In genomic region chr3:180678231-180678630, GRCh38 we compare ENCODE assay signal across 18 cellular contexts. TPM values are rescaled to one million over a fixed set of nuclear protein-coding genes. Genes with fewer than 3 reads are reported as not detected.
DNase-seq lines count a peak whose midpoint lies in the region; ATAC-seq, FAIRE-seq and TF ChIP-seq lines count a peak whose summit lies in the region.
"Had no signal": no experiment of that assay in that cellular context is flagged by ENCODE, and none has a peak within 500 bp of the region (broad histone marks: within the 10 kb centered on the region; RNA-seq: fewer than 3 reads in every experiment).

No MANE protein-coding gene starts in this region.

- no peak overlapping the region for H2AFZ ChIP-seq in H9 (ENCODE audit: low read length)

- H4K8ac ChIP-seq in H9 (replicated peaks; ENCODE audit: insufficient read length, low read depth, low read length), result no peak overlapping the region

- no peaks in the 10 kb centered on the region for H3K9me3 ChIP-seq in H9 (ENCODE audit: control insufficient read depth, low read depth, low read length)
- H3K9me3 ChIP-seq: mucosa of descending colon, right lobe of liver had no signal

- H2BK15ac ChIP-seq in H9 (ENCODE audit: low read depth, low read length), result no peak overlapping the region

- H3K27ac Mint-ChIP-seq in H9, result no peak overlapping the region
- H3K27ac Mint-ChIP-seq in WTC11, result no peak overlapping the region
- peak overlapping the region in 1 of 10 donors; percentile 29 for H3K27ac Mint-ChIP-seq in naive thymus-derived CD8-positive, alpha-beta T cell

- no peak overlapping the region for H3K56ac ChIP-seq in H9 (ENCODE audit: insufficient read length, low read depth, low read length)

- H3K36me3 Mint-ChIP-seq in H9 (ENCODE audit: insufficient read depth in 1 of 3, low read depth in 3 of 3) (no peaks in the 10 kb centered on the region; a peak in 1 of 7 replicates), WTC11 (no peaks in the 10 kb centered on the region)
- no peaks in the 10 kb centered on the region for H3K36me3 Mint-ChIP-seq in naive thymus-derived CD8-positive, alpha-beta T cell

- H3K23me2 ChIP-seq in H9 (ENCODE audit: insufficient read length, low read depth, low read length, poor library complexity, severe bottlenecking), result peaks cover 6% of the 10 kb centered on the region

- no peaks in the 10 kb centered on the region for H3K79me1 ChIP-seq in H9 (ENCODE audit: insufficient read depth, low read depth, low read length, poor library complexity, severe bottlenecking)

- H3K9me3 Mint-ChIP-seq in H9 (peaks cover 0 to 2% of the 10 kb centered on the region in 2 experiments; a peak in 1 of 5 replicates), WTC11 (no peaks in the 10 kb centered on the region)
- H3K9me3 Mint-ChIP-seq in naive thymus-derived CD8-positive, alpha-beta T cell, result peaks cover 0 to 8% (median 0%) of the 10 kb centered on the region in 9 donors

- H3K9ac ChIP-seq in H9 (ENCODE audit: extremely low read depth, insufficient read length, low read length), result no peak overlapping the region

- no peak overlapping the region for H2BK120ac ChIP-seq in H9 (ENCODE audit: low read depth, low read length, poor library complexity, severe bottlenecking)

- H2BK12ac ChIP-seq in H9 (ENCODE audit: insufficient read length, low read depth, low read length), result no peak overlapping the region

- H4K20me1 ChIP-seq in H9 (ENCODE audit: control insufficient read depth, insufficient read depth, insufficient read length), result no peaks in the 10 kb centered on the region

- no peaks in the 10 kb centered on the region for H3K4me1 ChIP-seq in H9 (ENCODE audit: insufficient read depth, low read length)

- no peak overlapping the region for H2AK5ac ChIP-seq in H9 (ENCODE audit: insufficient read length, low read length)

- POLR2A ChIA-PET in GM10248 (lab: Yijun Ruan, JAX), result no interaction called here
- POLR2A ChIA-PET in WTC11 (lab: Charles Lee), result no interaction called here
- POLR2A ChIA-PET in naive thymus-derived CD8-positive, alpha-beta T cell (lab: Charles Lee), result interaction anchor here (0.8 kb wide), 1 partner anchor 608 kb away, joined by 3 read pairs; no protein-coding TSS in a partner anchor

- H3K27me3 ChIP-seq in H9 (ENCODE audit: insufficient read depth, low read length), result no peaks in the 10 kb centered on the region
- H3K27me3 ChIP-seq: right lobe of liver had no signal

- no peak overlapping the region for H3K23ac ChIP-seq in H9 (ENCODE audit: insufficient read length, low read depth, low read length)

- H3K4me1 Mint-ChIP-seq in H9, result peaks cover 8 to 10% of the 10 kb centered on the region in 2 experiments
- no peaks in the 10 kb centered on the region for H3K4me1 Mint-ChIP-seq in WTC11
- peaks cover 6 to 25% (median 18%) of the 10 kb centered on the region in 4 donors for H3K4me1 Mint-ChIP-seq in naive thymus-derived CD8-positive, alpha-beta T cell

- no peak for TF ChIP-seq POLR2A in H54 (IDR thresholded peaks at IDR 0.05; ENCODE audit: low read depth, low read length)

- H3K4me3 Mint-ChIP-seq in H9 (peak overlapping the region; percentile 89 to 98), WTC11 (peak overlapping the region; percentile 99)
- H3K4me3 Mint-ChIP-seq in naive thymus-derived CD8-positive, alpha-beta T cell, result peak overlapping the region in 7 of 10 donors; percentile 5 to 87 (median 40)

- CTCF ChIA-PET in GM10248 (lab: Yijun Ruan, JAX) (interaction anchor here (0.8 to 1.8 kb wide), 5 partner anchors 15 to 76 kb away, joined by 3 to 5 read pairs (median 4); partner anchors contain the start of gene TTC14), WTC11 (lab: Charles Lee) (interaction anchor here (0.7 to 1.5 kb wide), 6 partner anchors 13 to 532 kb away, joined by 3 to 6 read pairs (median 3); partner anchors contain the start of genes FXR1 and TTC14)

- no peak overlapping the region for H3K18ac ChIP-seq in H9 (ENCODE audit: insufficient read length, low read depth, low read length)

- H2BK20ac ChIP-seq in H9 (ENCODE audit: low read depth, low read length, poor library complexity, severe bottlenecking), result no peak overlapping the region

- TF ChIP-seq CTCF in GM10248 (IDR thresholded peaks at IDR 0.05; ENCODE audit: control extremely low read depth, extremely low read depth, low read depth, missing control alignments) (no peak), H9 (conservative IDR thresholded peaks at IDR 0.05) (no peak), WTC11 (IDR thresholded peaks at IDR 0.05) (no peak)

- no peak overlapping the region for H2BK5ac ChIP-seq in H9 (ENCODE audit: insufficient read length, low read length)

- no peaks in the 10 kb centered on the region for H3K79me2 ChIP-seq in H9 (ENCODE audit: insufficient read depth, low read length)

- H3K27ac ChIP-seq in H9 (ENCODE audit: insufficient read length, low read depth, low read length), result no peak overlapping the region
- H3K27ac ChIP-seq: right lobe of liver had no signal

- H4K5ac ChIP-seq in H9 (ENCODE audit: insufficient read length, low read depth, low read length), result no peak overlapping the region

- H3T11ph ChIP-seq in H9 (ENCODE audit: low read length), result no peak overlapping the region

- WGBS in H9 (ENCODE audit: extremely low coverage, insufficient read length, low lambda C conversion rate), result no CpG with 5 or more reads among the region's 8 CpGs

- peak; percentile 11 for DNase-seq in GM10248 (ENCODE audit: extremely low spot score)
- no peak for DNase-seq in H9
- DNase-seq in WTC11 (ENCODE audit: low spot score), result no peak
- no peak for DNase-seq in naive thymus-derived CD8-positive, alpha-beta T cell
- DNase-seq in middle frontal gyrus (ENCODE audit: extremely low spot score, low spot score), result no peak
- no peak for DNase-seq in H54 (ENCODE audit: insufficient read length, low spot score)
- DNase-seq: DND-41; mucosa of descending colon; NCI-H1694; NCI-H526 treated with DMSO at 0.1 percent for 48 hours; right lobe of liver; SHP77 treated with DMSO at 0.1 percent for 48 hours; stimulated activated naive CD8-positive, alpha-beta T cell treated with anti-CD3 and anti-CD28 coated beads, Interleukin-15, Interleukin-2, amounts not matched to agents 100 U/mL and 50 U/mL, for 24 hours had no signal

- no peak overlapping the region for H3K4ac ChIP-seq in H9 (ENCODE audit: low read depth, low read length)

- H3K14ac ChIP-seq in H9 (ENCODE audit: insufficient read depth, low read length), result no peak overlapping the region

- no peak for FAIRE-seq in H54 (lab: Jason Lieb, UNC)
- FAIRE-seq: K562, TTC549 had no signal

- no peak overlapping the region for H4K91ac ChIP-seq in H9 (ENCODE audit: insufficient read length, low read depth, low read length)

- H3K27me3 Mint-ChIP-seq in H9 (ENCODE audit: low read depth) (peaks cover 8% of the 10 kb centered on the region), WTC11 (ENCODE audit: low read depth) (peaks cover 25% of the 10 kb centered on the region)
- peaks cover 27 to 55% (median 42%) of the 10 kb centered on the region in 5 donors for H3K27me3 Mint-ChIP-seq in naive thymus-derived CD8-positive, alpha-beta T cell

- H3K4me2 ChIP-seq in H9 (ENCODE audit: insufficient read depth, insufficient read length, low read length), result peak overlapping the region; percentile 70

- ATAC-seq in WTC11 (no peak), GM21381 (IDR thresholded peaks at IDR 0.05; ENCODE audit: unreplicated experiment) (no peak), GM21526 (IDR thresholded peaks at IDR 0.05; ENCODE audit: low FRiP score, unreplicated experiment) (no peak)
- ATAC-seq in naive thymus-derived CD8-positive, alpha-beta T cell, result no peak
- ATAC-seq: mucosa of descending colon; stimulated activated naive CD8-positive, alpha-beta T cell treated with anti-CD3 and anti-CD28 coated beads, Interleukin-15, Interleukin-2, amounts not matched to agents 100 U/mL and 50 U/mL, for 24 hours had no signal

TF ChIP-seq in WTC11, 78 proteins besides CTCF, POLR2A, EP300 and RAD21:
- TF ChIP-seq MLX (CRISPR knock-in tag; IDR thresholded peaks at IDR 0.05) (no peak), ZNF512 (CRISPR knock-in tag; IDR thresholded peaks at IDR 0.05; ENCODE audit: borderline replicate concordance) (no peak), ZBTB21 (CRISPR knock-in tag; IDR thresholded peaks at IDR 0.05; ENCODE audit: borderline replicate concordance) (no peak), ZNF121 (CRISPR knock-in tag; IDR thresholded peaks at IDR 0.05) (no peak), GRHL2 (CRISPR knock-in tag; IDR thresholded peaks at IDR 0.05; ENCODE audit: insufficient replicate concordance, severe bottlenecking) (no peak)

RNA-seq across cellular contexts. Expression of gene CCDC39, which starts 1.1 kb away (rescaled TPM):
- total RNA-seq in H9 (2021) (0.59 and 0.79 TPM in 2 replicates), WTC11 (2021) (0.44 to 0.98 TPM in 2 of 3 replicates, not detected in the other)
- total RNA-seq in naive thymus-derived CD8-positive, alpha-beta T cell, result 1 to 10 TPM in 1 of 2 experiments, not detected in 1; 1.1 TPM
- polyA plus RNA-seq in naive thymus-derived CD8-positive, alpha-beta T cell, result not detected
- total RNA-seq: K562, right lobe of liver had no signal
- polyA plus RNA-seq: BJ, K562 had no signal

Comparison
In these comparisons a context has a peak if more than half of its experiments do, and no peak if none do; other contexts are left out.
1. H3K4me3 Mint-ChIP-seq: peak in every context shown above with its lines; median percentile 99 in WTC11; 94 in H9; 40 in naive thymus-derived CD8-positive, alpha-beta T cell.